Comparison of ENCODE assay signal across 25 cellular contexts in genomic region chr2:8039732-8040131, GRCh38.
"Had no signal": no experiment of that assay in that cellular context is flagged by ENCODE, and none has a peak within 500 bp of the region (broad histone marks: within the 10 kb centered on the region; RNA-seq: fewer than 3 reads in every experiment).

No MANE protein-coding gene starts in this region.

- DNase-seq: dermis blood vessel endothelial cell; esophagus squamous epithelium; foreskin fibroblast; glutamatergic neuron; kidney; left cardiac atrium; left ventricle myocardium inferior; lower lobe of right lung; occipital lobe; psoas muscle; retina; right lobe of liver; spleen; stimulated activated CD4-positive, alpha-beta T cell treated with anti-CD3 and anti-CD28 coated beads, Interleukin-15, amount 100 ng/mL, for 24 hours; stimulated activated CD4-positive, alpha-beta T cell treated with anti-CD3 and anti-CD28 coated beads, Interleukin-1b, Interleukin-23, amount 100 ng/mL, for 48 hours; stimulated activated CD4-positive, alpha-beta T cell treated with anti-CD3 and anti-CD28 coated beads, Interleukin-4, amount 100 ng/mL, for 24 hours; tibial artery; upper lobe of left lung; uterus had no signal

- ATAC-seq: gastroesophageal sphincter; left cardiac atrium; lower lobe of right lung; psoas muscle; right lobe of liver; stimulated activated memory B cell treated with anti-CD40 and anti-IgM and Interleukin-4, amounts not matched to agents 10 μg/mL and 1 μg/mL and 100 μg/mL, for 72 hours had no signal

- H3K27ac Mint-ChIP-seq: memory B cell; mesothelial cell of epicardium; nephron; stimulated activated memory B cell treated with anti-CD40 and anti-IgM and Interleukin-4, amounts not matched to agents 10 μg/mL and 1 μg/mL and 100 μg/mL, for 72 hours; stimulated activated naive CD8-positive, alpha-beta T cell treated with anti-CD3 and anti-CD28 coated beads, Interleukin-15, Interleukin-2, amounts not matched to agents 100 ng/mL and 50 ng/mL, for 24 hours had no signal

- H3K4me1 Mint-ChIP-seq: memory B cell, mesothelial cell of epicardium had no signal

- H3K36me3 Mint-ChIP-seq: memory B cell; mesothelial cell of epicardium; stimulated activated memory B cell treated with anti-CD40 and anti-IgM and Interleukin-4, amounts not matched to agents 10 μg/mL and 1 μg/mL and 100 μg/mL, for 72 hours had no signal

- H3K4me3 Mint-ChIP-seq: memory B cell; mesothelial cell of epicardium; nephron; stimulated activated memory B cell treated with anti-CD40 and anti-IgM and Interleukin-4, amounts not matched to agents 10 μg/mL and 1 μg/mL and 100 μg/mL, for 72 hours; stimulated activated naive CD8-positive, alpha-beta T cell treated with anti-CD3 and anti-CD28 coated beads, Interleukin-15, Interleukin-2, amounts not matched to agents 100 ng/mL and 50 ng/mL, for 24 hours had no signal
